In genomic region chr17:82281502-82282238, GRCh38 we compare ENCODE assay signal across 10 cellular contexts. TPM values are rescaled to one million over a fixed set of nuclear protein-coding genes. Genes with fewer than 3 reads are reported as not detected.
DNase-seq lines count a peak whose midpoint lies in the region; ATAC-seq and TF ChIP-seq lines count a peak whose summit lies in the region.
"Had no signal": no experiment of that assay in that cellular context is flagged by ENCODE, and none has a peak within 500 bp of the region (broad histone marks: within the 10 kb centered on the region; RNA-seq: fewer than 3 reads in every experiment).

No MANE protein-coding gene starts in this region.

- H3K36me3 ChIP-seq in GM23338 (ENCODE audit: insufficient read depth) (no peaks in the 10 kb centered on the region), hepatocyte (replicated peaks; ENCODE audit: insufficient read depth, low read depth) (no peaks in the 10 kb centered on the region)
- H3K36me3 ChIP-seq in CD4-positive, alpha-beta memory T cell (ENCODE audit: insufficient read depth, low read length), result no peaks in the 10 kb centered on the region

- H3K27me3 ChIP-seq in GM23338 (ENCODE audit: insufficient read depth), result no peaks in the 10 kb centered on the region
- H3K27me3 ChIP-seq in hepatocyte, result no peaks in the 10 kb centered on the region
- no peaks in the 10 kb centered on the region for H3K27me3 ChIP-seq in CD4-positive, alpha-beta memory T cell (ENCODE audit: insufficient read depth, low read length)

- H3K9me2 ChIP-seq in GM23338 (ENCODE audit: insufficient read depth) (no peaks in the 10 kb centered on the region), hepatocyte (replicated peaks; ENCODE audit: insufficient read depth) (no peaks in the 10 kb centered on the region)

- no peak overlapping the region for H3K27ac Mint-ChIP-seq in T-helper 2 cell treated with Interferon-gamma antibody and Interleukin-4, amounts not matched to agents 5 μg/mL and 100 μg/mL, for 36 hours
- no peak overlapping the region for H3K27ac Mint-ChIP-seq in GM23338
- H3K27ac Mint-ChIP-seq in CD4-positive, alpha-beta memory T cell, result peak overlapping the region in 2 of 7 donors; percentile 15 to 35

- H4K20me1 ChIP-seq in GM23338 (replicated peaks; ENCODE audit: insufficient read depth) (peaks cover 5% of the 10 kb centered on the region; the same call in 1 of the 2 replicates), hepatocyte (ENCODE audit: insufficient read depth, poor library complexity, severe bottlenecking) (no peaks in the 10 kb centered on the region)

- H3K27me3 Mint-ChIP-seq in T-helper 2 cell treated with Interferon-gamma antibody and Interleukin-4, amounts not matched to agents 5 μg/mL and 100 μg/mL, for 36 hours (ENCODE audit: low read depth), result no peaks in the 10 kb centered on the region
- peaks cover 15% of the 10 kb centered on the region for H3K27me3 Mint-ChIP-seq in GM23338 (ENCODE audit: insufficient read depth, low read depth, poor library complexity)
- H3K27me3 Mint-ChIP-seq in CD4-positive, alpha-beta memory T cell, result no peaks in the 10 kb centered on the region

- ATAC-seq in esophagus mucosa (peak; percentile 90), GM23338 (no peak)

- H3K4me3 Mint-ChIP-seq in T-helper 2 cell treated with Interferon-gamma antibody and Interleukin-4, amounts not matched to agents 5 μg/mL and 100 μg/mL, for 36 hours, result no peak overlapping the region
- H3K4me3 Mint-ChIP-seq in GM23338, result no peak overlapping the region
- peak overlapping the region in 3 of 8 donors; percentile 8 to 23 (median 20) for H3K4me3 Mint-ChIP-seq in CD4-positive, alpha-beta memory T cell

- H3K79me2 ChIP-seq in GM23338 (replicated peaks; ENCODE audit: insufficient read depth) (no peaks in the 10 kb centered on the region), hepatocyte (no peaks in the 10 kb centered on the region)

- TF ChIP-seq CTCF in GM23338 (conservative IDR thresholded peaks at IDR 0.05; ENCODE audit: low read depth in 2 of 2), result no peak
- no peak for TF ChIP-seq CTCF in hepatocyte (IDR thresholded peaks at IDR 0.05; ENCODE audit: poor library complexity)

- H3K27ac ChIP-seq in GM23338 (ENCODE audit: low read depth) (no peak overlapping the region), hepatocyte (no peak overlapping the region)
- no peak overlapping the region for H3K27ac ChIP-seq in CD4-positive, alpha-beta memory T cell (ENCODE audit: low read depth, low read length)
- H3K27ac ChIP-seq: 22Rv1 had no signal

- H3K4me1 ChIP-seq in GM23338 (ENCODE audit: insufficient read depth), result peaks cover 4% of the 10 kb centered on the region; the same call in 1 of the 2 replicates
- H3K4me1 ChIP-seq in hepatocyte (ENCODE audit: insufficient read depth), result peaks cover 8% of the 10 kb centered on the region
- H3K4me1 ChIP-seq in CD4-positive, alpha-beta memory T cell (ENCODE audit: insufficient read depth, low read length), result peaks cover 23% of the 10 kb centered on the region

- H3K9me3 Mint-ChIP-seq in T-helper 2 cell treated with Interferon-gamma antibody and Interleukin-4, amounts not matched to agents 5 μg/mL and 100 μg/mL, for 36 hours, result no peaks in the 10 kb centered on the region
- no peaks in the 10 kb centered on the region for H3K9me3 Mint-ChIP-seq in GM23338
- no peaks in the 10 kb centered on the region for H3K9me3 Mint-ChIP-seq in CD4-positive, alpha-beta memory T cell

- no peak overlapping the region for H2AFZ ChIP-seq in GM23338
- H2AFZ ChIP-seq in hepatocyte, result no peak overlapping the region

- intact Hi-C loops in CD4-positive, alpha-beta memory T cell (cut with micrococcal nuclease), result no loop called here

- H3F3A ChIP-seq in GM23338 (replicated peaks; ENCODE audit: low read depth), result 0 out of 2 replicates have a peak, but pooled peaks cover 14% of the 10 kb centered on the region

- CTCF ChIA-PET in CD4-positive, alpha-beta memory T cell (lab: Charles Lee; ENCODE audit: partially characterized antibody), result interaction anchor here (0.9 to 1.0 kb wide), 2 partner anchors 18 to 45 kb away, joined by 3 read pairs; no protein-coding TSS in a partner anchor

- POLR2A ChIA-PET in CD4-positive, alpha-beta memory T cell (lab: Charles Lee; ENCODE audit: partially characterized antibody), result interaction anchor here (3.6 kb wide), 1 partner anchor 17 kb away, joined by 13 read pairs; no protein-coding TSS in a partner anchor

- H3K9me3 ChIP-seq in hepatocyte (ENCODE audit: low read depth), result no peaks in the 10 kb centered on the region
- H3K9me3 ChIP-seq in CD4-positive, alpha-beta memory T cell (ENCODE audit: control insufficient read depth in 1 of 2, low read length in 2 of 2), result no peaks in the 10 kb centered on the region

- H3K4me2 ChIP-seq in GM23338, result no peak overlapping the region
- H3K4me2 ChIP-seq in hepatocyte, result no peak overlapping the region

- peak; percentile 42 for DNase-seq in DMS53 (lab: John Stamatoyannopoulos, UW)
- DNase-seq in DMS53 treated with DMSO at 0.1 percent for 48 hours (lab: John Stamatoyannopoulos, UW; ENCODE audit: unreplicated experiment), result no peak
- DNase-seq in T-helper 2 cell treated with Interferon-gamma antibody and Interleukin-4, amounts not matched to agents 5 μg/mL and 100 μg/mL, for 36 hours (ENCODE audit: low spot score), result peak; percentile 46
- peak; percentile 76 for DNase-seq in stimulated activated CD4-positive, alpha-beta T cell treated with anti-CD3 and anti-CD28 coated beads, Interleukin-4, amount 100 ng/mL, for 24 hours
- DNase-seq in GM23338 (ENCODE audit: low spot score), result no peak
- DNase-seq in hepatocyte (ENCODE audit: low spot score), result no peak
- DNase-seq in CD4-positive, alpha-beta memory T cell, result no peak

- H3K4me1 Mint-ChIP-seq in T-helper 2 cell treated with Interferon-gamma antibody and Interleukin-4, amounts not matched to agents 5 μg/mL and 100 μg/mL, for 36 hours (ENCODE audit: low read depth), result peaks cover 6% of the 10 kb centered on the region
- H3K4me1 Mint-ChIP-seq in GM23338, result peaks cover 29% of the 10 kb centered on the region
- H3K4me1 Mint-ChIP-seq in CD4-positive, alpha-beta memory T cell, result peaks cover 8 to 11% (median 10%) of the 10 kb centered on the region in 4 donors

- 94% methylated on average over 22 of the region's 22 CpGs for WGBS in hepatocyte (ENCODE audit: low lambda C conversion rate, missing lambda C conversion rate)

- H3K4me3 ChIP-seq in GM23338 (no peak overlapping the region), hepatocyte (no peak overlapping the region)
- no peak overlapping the region for H3K4me3 ChIP-seq in CD4-positive, alpha-beta memory T cell (ENCODE audit: low read length in 2 of 2)

- no peaks in the 10 kb centered on the region for H3K36me3 Mint-ChIP-seq in T-helper 2 cell treated with Interferon-gamma antibody and Interleukin-4, amounts not matched to agents 5 μg/mL and 100 μg/mL, for 36 hours (ENCODE audit: low read depth)
- H3K36me3 Mint-ChIP-seq in GM23338 (ENCODE audit: low read depth), result no peaks in the 10 kb centered on the region
- H3K36me3 Mint-ChIP-seq in CD4-positive, alpha-beta memory T cell, result no peaks in the 10 kb centered on the region

TF ChIP-seq in GM23338, 12 proteins besides CTCF, POLR2A, EP300 and RAD21 (continues in another document):
- no peak for TF ChIP-seq POLR2AphosphoS5 (IDR thresholded peaks at IDR 0.05; ENCODE audit: low read depth)
- no peak for TF ChIP-seq EZH2 (IDR thresholded peaks at IDR 0.05; ENCODE audit: low read depth, unreplicated experiment)
- no peak for TF ChIP-seq STAT1 (IDR thresholded peaks at IDR 0.05; ENCODE audit: unreplicated experiment)
- no peak for TF ChIP-seq JUNB (IDR thresholded peaks at IDR 0.05; ENCODE audit: unreplicated experiment)

RNA-seq across cellular contexts. Expression of gene CSNK1D, which starts 8.2 kb away (rescaled TPM):
- 65.7 TPM for total RNA-seq in esophagus mucosa
- 48.4 and 66.4 TPM in 2 replicates for total RNA-seq in GM23338 (2014; rRNA removed; shearing (Covaris generic))
- 43.5 and 55.3 TPM in 2 replicates for polyA plus RNA-seq in GM23338 (2016; fragmentation: Nextera tagmentation; extraction: Ambion mirVana)
- total RNA-seq in hepatocyte, result 55.7 and 72.5 TPM in 2 replicates
- 152 and 193 TPM in 2 replicates for polyA plus RNA-seq in hepatocyte
- total RNA-seq in CD4-positive, alpha-beta memory T cell, result 100 to 1,000 TPM; 182 TPM
- 10 to 100 TPM; 31.6 to 77.2 TPM for polyA plus RNA-seq in CD4-positive, alpha-beta memory T cell

RNA-seq across cellular contexts. Expression of gene CD7, which starts 35.7 kb away (rescaled TPM):
- total RNA-seq in esophagus mucosa, result 0.80 TPM
- 0.42 and 0.58 TPM in 2 replicates for total RNA-seq in GM23338 (2014; rRNA removed; shearing (Covaris generic))
- polyA plus RNA-seq in GM23338 (2016; fragmentation: Nextera tagmentation; extraction: Ambion mirVana), result 0.44 TPM in 1 of 2 replicates, not detected in the other
- 0.64 and 1.8 TPM in 2 replicates for total RNA-seq in hepatocyte
- polyA plus RNA-seq in hepatocyte, result 7.0 and 7.8 TPM in 2 replicates
- total RNA-seq in CD4-positive, alpha-beta memory T cell, result 10 to 100 TPM; 40.9 to 41.0 TPM
- polyA plus RNA-seq in CD4-positive, alpha-beta memory T cell, result 10 to 100 TPM; 53.1 to 82.6 TPM
- total RNA-seq: fibroblast of villous mesenchyme had no signal

RNA-seq across cellular contexts. Expression of gene SECTM1, which starts 51.9 kb away (rescaled TPM):
- total RNA-seq in esophagus mucosa, result 6.3 TPM
- total RNA-seq in GM23338 (2014; rRNA removed; shearing (Covaris generic)), result 0.16 and 1.3 TPM in 2 replicates
- polyA plus RNA-seq in GM23338 (2016; fragmentation: Nextera tagmentation; extraction: Ambion mirVana), result 0.21 TPM in 1 of 2 replicates, not detected in the other
- total RNA-seq in hepatocyte, result 9.3 and 9.7 TPM in 2 replicates
- polyA plus RNA-seq in hepatocyte, result 9.9 and 15.0 TPM in 2 replicates
- total RNA-seq in CD4-positive, alpha-beta memory T cell, result 1 to 10 TPM; 5.3 to 6.1 TPM
- polyA plus RNA-seq in CD4-positive, alpha-beta memory T cell, result 1 to 10 TPM; 2.2 to 4.3 TPM

RNA-seq across cellular contexts. Expression of gene SLC16A3, which starts 52.8 kb away (rescaled TPM):
- total RNA-seq in esophagus mucosa (50.0 TPM), hepatocyte (240 and 290 TPM in 2 replicates)
- total RNA-seq in GM23338 (2014; rRNA removed; shearing (Covaris generic)), result 10.6 and 14.4 TPM in 2 replicates
- polyA plus RNA-seq in GM23338 (2016; fragmentation: Nextera tagmentation; extraction: Ambion mirVana) (2.9 and 3.5 TPM in 2 replicates), hepatocyte (114 and 125 TPM in 2 replicates)
- total RNA-seq in CD4-positive, alpha-beta memory T cell, result 10 to 100 TPM; 30.3 to 31.4 TPM
- polyA plus RNA-seq in CD4-positive, alpha-beta memory T cell, result 1 to 10 TPM; 1.4 to 5.6 TPM

Comparison
In these comparisons a context has a peak if more than half of its experiments do, and no peak if none do; other contexts are left out.
1. DNase-seq: peak in DMS53 (single experiment), T-helper 2 cell treated with Interferon-gamma antibody and Interleukin-4, amounts not matched to agents 5 μg/mL and 100 μg/mL, for 36 hours (single experiment) and stimulated activated CD4-positive, alpha-beta T cell treated with anti-CD3 and anti-CD28 coated beads, Interleukin-4, amount 100 ng/mL, for 24 hours (single experiment); none in DMS53 treated with DMSO at 0.1 percent for 48 hours (single experiment), GM23338 (single experiment), hepatocyte (single experiment) and CD4-positive, alpha-beta memory T cell (0 of 5).
2. RNA of gene CD7, which starts 35.7 kb away (total RNA-seq): 40.9 to 41.0 TPM in CD4-positive, alpha-beta memory T cell; 0.64 to 1.8 TPM in hepatocyte, 0.80 TPM in esophagus mucosa (single experiment) and 0.42 to 0.58 TPM in GM23338; every median in the first group is over 10 times any median in the second.